In the genomic region with DNA sequence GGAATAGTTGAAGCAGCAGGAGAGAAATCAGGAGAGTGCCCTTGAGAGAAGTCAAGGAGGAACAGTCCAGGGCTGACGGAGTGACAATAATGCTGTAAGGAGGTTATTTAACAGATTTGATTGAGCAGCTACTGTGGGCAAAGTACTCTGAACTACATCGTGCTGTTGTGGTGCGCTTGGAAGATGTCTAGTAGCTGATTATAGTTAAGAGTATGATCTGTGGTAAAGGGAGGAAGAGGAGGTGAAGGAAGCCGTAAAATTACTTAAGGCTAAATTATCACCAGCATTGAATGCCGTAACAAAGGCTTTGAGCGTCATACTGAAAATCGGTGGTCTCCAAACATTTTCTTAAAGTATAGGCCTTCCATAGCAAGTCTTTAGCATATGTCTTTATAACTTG, we compare ENCODE assay signal across 12 cellular contexts. TPM values are rescaled to one million over a fixed set of nuclear protein-coding genes. Genes with fewer than 3 reads are reported as not detected.
DNase-seq lines count a peak whose midpoint lies in the region; ATAC-seq and TF ChIP-seq lines count a peak whose summit lies in the region.
"Had no signal": no experiment of that assay in that cellular context is flagged by ENCODE, and none has a peak within 500 bp of the region (broad histone marks: within the 10 kb centered on the region; RNA-seq: fewer than 3 reads in every experiment).

No MANE protein-coding gene starts in this region.

- H3K27me3 ChIP-seq in cardiac muscle cell: no peaks in the 10 kb centered on the region
- no peaks in the 10 kb centered on the region for H3K27me3 ChIP-seq in right cardiac atrium (ENCODE audit: control insufficient read depth, insufficient read depth)
- no peaks in the 10 kb centered on the region for H3K27me3 ChIP-seq in liver (ENCODE audit: control insufficient read depth in 4 of 4, insufficient read depth in 4 of 4, low read length in 3 of 4)
- no peaks in the 10 kb centered on the region for H3K27me3 ChIP-seq in vagina
- H3K27me3 ChIP-seq: uterus had no signal

- TF ChIP-seq CTCF in cardiac muscle cell (IDR thresholded peaks at IDR 0.05; ENCODE audit: low read depth, low read length) (no peak), liver (IDR thresholded peaks at IDR 0.05; ENCODE audit: low read depth, low read length, missing input control) (no peak), vagina (IDR thresholded peaks at IDR 0.05) (no peak), nephron progenitor cell (IDR thresholded peaks at IDR 0.05) (no peak)

- H3K27ac ChIP-seq in cardiac muscle cell (peak overlapping the region; percentile 58), right cardiac atrium (ENCODE audit: low read length) (no peak overlapping the region), liver (ENCODE audit: low read depth in 1 of 2, low read length in 2 of 2) (peak overlapping the region; percentile 5 to 14), vagina (peak overlapping the region; percentile 45)
- H3K27ac ChIP-seq: PC-9 had no signal

- CTCF ChIA-PET in activated CD4-positive, alpha-beta memory T cell treated with anti-CD3 and anti-CD28 coated beads for 36 hours (lab: Charles Lee): interaction anchor here (1.1 to 1.8 kb wide), 6 partner anchors 12 to 177 kb away, joined by 3 to 8 read pairs (median 4); a partner anchor contains a TSS

- peak overlapping the region; percentile 49 for H3K4me3 Mint-ChIP-seq in activated CD4-positive, alpha-beta memory T cell treated with anti-CD3 and anti-CD28 coated beads for 36 hours
- H3K4me3 Mint-ChIP-seq in nephron progenitor cell: no peak overlapping the region

- no peak overlapping the region for H3K9ac ChIP-seq in liver (ENCODE audit: low read depth in 1 of 2, low read length in 2 of 2)

- no peak for TF ChIP-seq POLR2A in vagina (IDR thresholded peaks at IDR 0.05)

- peaks cover 45% of the 10 kb centered on the region for H3K4me1 Mint-ChIP-seq in activated CD4-positive, alpha-beta memory T cell treated with anti-CD3 and anti-CD28 coated beads for 36 hours (ENCODE audit: low read depth)
- H3K4me1 Mint-ChIP-seq in nephron progenitor cell: peaks cover 29% of the 10 kb centered on the region

- DNase-seq in cardiac muscle cell (ENCODE audit: low read depth in 1 of 2, low spot score in 1 of 2): no peak
- DNase-seq in right cardiac atrium: no peak
- no peak for DNase-seq in activated CD4-positive, alpha-beta memory T cell treated with anti-CD3 and anti-CD28 coated beads for 36 hours
- DNase-seq in vagina (ENCODE audit: extremely low spot score in 2 of 2): no peak
- DNase-seq in nephron progenitor cell: no peak
- no peak for DNase-seq in GM19238 (ENCODE audit: insufficient read length, low spot score)
- DNase-seq: AML-193, NCI-H2171, PC-9, uterus had no signal

- H3K9me3 ChIP-seq in cardiac muscle cell (ENCODE audit: low read depth) (no peaks in the 10 kb centered on the region), right cardiac atrium (ENCODE audit: control insufficient read depth, low read length) (no peaks in the 10 kb centered on the region), liver (ENCODE audit: control insufficient read depth in 4 of 4, low read length in 3 of 4) (no peaks in the 10 kb centered on the region), vagina (no peaks in the 10 kb centered on the region)
- H3K9me3 ChIP-seq: uterus had no signal

- TF ChIP-seq RAD21 in liver (IDR thresholded peaks at IDR 0.05): no peak

- no peak for ATAC-seq in right cardiac atrium
- ATAC-seq in HG02981 (IDR thresholded peaks at IDR 0.05; ENCODE audit: unreplicated experiment): no peak

- no peaks in the 10 kb centered on the region for H3K9me3 Mint-ChIP-seq in activated CD4-positive, alpha-beta memory T cell treated with anti-CD3 and anti-CD28 coated beads for 36 hours
- H3K9me3 Mint-ChIP-seq in nephron progenitor cell: no peaks in the 10 kb centered on the region

- H3K36me3 ChIP-seq in cardiac muscle cell: no peaks in the 10 kb centered on the region
- no peaks in the 10 kb centered on the region for H3K36me3 ChIP-seq in liver (ENCODE audit: control insufficient read depth in 4 of 4, insufficient read depth in 3 of 4, low read depth in 1 of 4, low read length in 3 of 4)
- H3K36me3 ChIP-seq in vagina: peaks cover 0 to 6% of the 10 kb centered on the region in 2 donors
- H3K36me3 ChIP-seq: uterus had no signal

- 90% methylated on average over 7 of the region's 7 CpGs for WGBS in right cardiac atrium
- WGBS in liver: 88% methylated on average over 7 of the region's 7 CpGs

- intact Hi-C loops in right cardiac atrium (cut with DNase I): no loop called here
- intact Hi-C loops in activated CD4-positive, alpha-beta memory T cell treated with anti-CD3 and anti-CD28 coated beads for 36 hours (cut with micrococcal nuclease): no loop called here
- intact Hi-C loops in vagina (cut with DNase I): no loop called here

- peak overlapping the region; percentile 81 for H3K27ac Mint-ChIP-seq in activated CD4-positive, alpha-beta memory T cell treated with anti-CD3 and anti-CD28 coated beads for 36 hours
- H3K27ac Mint-ChIP-seq in nephron progenitor cell: no peak overlapping the region

- POLR2A ChIA-PET in activated CD4-positive, alpha-beta memory T cell treated with anti-CD3 and anti-CD28 coated beads for 36 hours (lab: Charles Lee): interaction anchor here (1.3 to 5.8 kb wide), 5 partner anchors 13 to 178 kb away, joined by 6 to 39 read pairs (median 11); a partner anchor contains a TSS

- H3K4me3 ChIP-seq in cardiac muscle cell (no peak overlapping the region), right cardiac atrium (ENCODE audit: low read length) (no peak overlapping the region), liver (ENCODE audit: low read depth in 1 of 3, low read length in 3 of 3) (no peak overlapping the region), vagina (no peak overlapping the region)
- H3K4me3 ChIP-seq: PC-9, uterus had no signal

- H3K36me3 Mint-ChIP-seq in activated CD4-positive, alpha-beta memory T cell treated with anti-CD3 and anti-CD28 coated beads for 36 hours: peaks cover 39% of the 10 kb centered on the region
- peaks cover 41% of the 10 kb centered on the region for H3K36me3 Mint-ChIP-seq in nephron progenitor cell (ENCODE audit: low read depth)

- H3K27me3 Mint-ChIP-seq in activated CD4-positive, alpha-beta memory T cell treated with anti-CD3 and anti-CD28 coated beads for 36 hours: peaks cover 3% of the 10 kb centered on the region
- peaks cover 4% of the 10 kb centered on the region for H3K27me3 Mint-ChIP-seq in nephron progenitor cell (ENCODE audit: low read depth, poor library complexity)

- H3K4me1 ChIP-seq in cardiac muscle cell (ENCODE audit: low read depth) (no peaks in the 10 kb centered on the region), right cardiac atrium (ENCODE audit: control insufficient read depth, insufficient read depth, low read length) (peaks cover 10% of the 10 kb centered on the region), liver (ENCODE audit: control insufficient read depth in 4 of 4, insufficient read depth in 4 of 4, low read length in 3 of 4) (peaks cover 6 to 26% (median 12%) of the 10 kb centered on the region in 4 donors), vagina (peaks cover 42% of the 10 kb centered on the region)

TF ChIP-seq in liver, 16 proteins besides CTCF, POLR2A, EP300 and RAD21:
- TF ChIP-seq, protein P1, sequence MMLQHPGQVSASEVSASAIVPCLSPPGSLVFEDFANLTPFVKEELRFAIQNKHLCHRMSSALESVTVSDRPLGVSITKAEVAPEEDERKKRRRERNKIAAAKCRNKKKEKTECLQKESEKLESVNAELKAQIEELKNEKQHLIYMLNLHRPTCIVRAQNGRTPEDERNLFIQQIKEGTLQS (IDR thresholded peaks at IDR 0.05): no peak
- TF ChIP-seq, protein P2, sequence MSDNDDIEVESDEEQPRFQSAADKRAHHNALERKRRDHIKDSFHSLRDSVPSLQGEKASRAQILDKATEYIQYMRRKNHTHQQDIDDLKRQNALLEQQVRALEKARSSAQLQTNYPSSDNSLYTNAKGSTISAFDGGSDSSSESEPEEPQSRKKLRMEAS (IDR thresholded peaks at IDR 0.05): no peak
- TF ChIP-seq JUND (IDR thresholded peaks at IDR 0.05): no peak
- no peak for TF ChIP-seq HNF4G (IDR thresholded peaks at IDR 0.05)
- no peak for TF ChIP-seq RXRA (IDR thresholded peaks at IDR 0.05)

RNA-seq across cellular contexts. Expression of a gene that starts 4.5 kb away (rescaled TPM):
- 87.9 and 127 TPM in 2 replicates for total RNA-seq in cardiac muscle cell
- 152 and 166 TPM in 2 replicates for polyA plus RNA-seq in cardiac muscle cell
- 100 to 1,000 TPM; 233 to 259 (median 239) TPM for total RNA-seq in right cardiac atrium
- 280 TPM for polyA plus RNA-seq in right cardiac atrium
- 100 to 1,000 TPM; 444 to 449 TPM for total RNA-seq in activated CD4-positive, alpha-beta memory T cell treated with anti-CD3 and anti-CD28 coated beads for 36 hours
- total RNA-seq in liver: 10 to 100 TPM; 64.0 to 87.9 TPM
- polyA plus RNA-seq in liver: 100 to 1,000 TPM in 1 of 2 donors, 10 to 100 TPM in 1; 88.0 to 202 TPM
- total RNA-seq in vagina: 210 TPM
